ENCODE assay signal across 1 cellular context in the genomic region with DNA sequence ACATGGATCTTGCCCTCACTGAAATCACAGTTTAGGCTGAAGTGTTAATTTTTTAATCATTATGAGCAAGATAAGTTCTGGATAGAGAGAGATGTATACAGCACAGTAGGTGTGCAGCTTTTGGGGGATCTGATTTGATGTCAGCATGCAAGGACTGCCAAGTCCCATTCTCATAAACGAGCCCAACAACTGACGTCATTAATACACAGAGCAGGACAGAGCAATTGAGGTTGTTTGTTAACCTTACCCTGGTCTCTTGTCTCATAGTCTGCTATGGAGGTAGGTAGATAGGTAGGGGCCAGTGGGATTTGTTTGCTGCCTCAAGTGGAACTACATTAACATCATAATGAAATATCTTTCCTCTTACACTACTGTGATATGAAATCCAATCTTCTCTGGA.
TF ChIP-seq lines count a peak whose summit lies in the region.

No MANE protein-coding gene starts in this region.

TF ChIP-seq in K562, 482 proteins besides CTCF, POLR2A, EP300 and RAD21 (continued from another document):
- TF ChIP-seq, protein P1, sequence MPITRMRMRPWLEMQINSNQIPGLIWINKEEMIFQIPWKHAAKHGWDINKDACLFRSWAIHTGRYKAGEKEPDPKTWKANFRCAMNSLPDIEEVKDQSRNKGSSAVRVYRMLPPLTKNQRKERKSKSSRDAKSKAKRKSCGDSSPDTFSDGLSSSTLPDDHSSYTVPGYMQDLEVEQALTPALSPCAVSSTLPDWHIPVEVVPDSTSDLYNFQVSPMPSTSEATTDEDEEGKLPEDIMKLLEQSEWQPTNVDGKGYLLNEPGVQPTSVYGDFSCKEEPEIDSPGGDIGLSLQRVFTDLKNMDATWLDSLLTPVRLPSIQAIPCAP (CRISPR knock-in tag; IDR thresholded peaks at IDR 0.05; ENCODE audit: borderline replicate concordance) = no peak
- TF ChIP-seq OTX1 (CRISPR knock-in tag; IDR thresholded peaks at IDR 0.05) (no peak), MIER1 (IDR thresholded peaks at IDR 0.05; ENCODE audit: low read depth) (no peak), MTF1 (CRISPR knock-in tag; IDR thresholded peaks at IDR 0.05; ENCODE audit: borderline replicate concordance) (no peak), NR2C1 (IDR thresholded peaks at IDR 0.05) (no peak), NR2C1 (tag; IDR thresholded peaks at IDR 0.05) (no peak)
